ENCODE assay signal across 1 cellular context in the genomic region with DNA sequence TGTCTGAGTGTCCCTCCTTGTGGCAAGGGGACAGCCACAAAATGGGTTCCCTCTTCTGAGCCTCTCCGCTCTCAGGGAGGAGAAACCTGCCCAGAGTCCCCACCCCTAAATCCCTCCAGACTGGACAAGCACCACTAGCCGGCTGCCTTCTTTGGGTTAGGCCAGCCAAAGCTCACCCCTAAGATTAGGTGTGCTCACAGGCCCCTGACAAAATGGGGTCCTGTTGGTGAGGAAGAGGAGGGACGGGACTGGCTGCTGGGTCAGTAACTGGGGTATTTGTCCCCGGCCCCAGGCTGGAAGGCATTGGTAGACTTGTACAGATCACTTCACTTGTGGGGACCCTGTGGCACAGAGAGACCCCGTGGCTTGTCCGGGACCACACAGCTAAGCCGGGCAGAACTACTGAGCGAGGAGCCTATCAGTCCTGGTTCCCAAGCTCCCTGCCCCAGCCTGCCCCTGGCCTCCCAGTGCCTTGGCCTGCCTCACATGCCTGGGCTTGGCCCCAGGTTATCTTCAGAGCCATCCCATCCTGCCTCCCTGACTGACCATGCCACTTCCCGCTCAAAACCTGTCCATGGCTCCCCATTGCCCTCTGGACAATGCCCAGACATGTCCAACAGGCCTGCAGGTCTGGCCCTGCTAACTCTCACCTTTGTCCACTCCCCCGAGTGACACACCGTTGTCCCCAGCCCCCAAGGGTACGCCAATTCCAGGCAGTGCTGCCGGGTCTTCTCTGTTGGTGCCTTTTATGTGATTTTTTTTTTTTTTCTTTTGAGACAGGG.
TF ChIP-seq lines count a peak whose summit lies in the region.

No MANE protein-coding gene starts in this region.

TF ChIP-seq in HEK293, 187 proteins besides CTCF, POLR2A, EP300 and RAD21:
- TF ChIP-seq ZNF23 (tag by site-specific recombination; IDR thresholded peaks at IDR 0.05; ENCODE audit: borderline replicate concordance) (no peak), ZNF843 (tag by site-specific recombination; IDR thresholded peaks at IDR 0.05) (no peak), ZNF311 (tag by site-specific recombination; IDR thresholded peaks at IDR 0.05; ENCODE audit: borderline replicate concordance) (no peak), GLI2 (tag by site-specific recombination; IDR thresholded peaks at IDR 0.05; ENCODE audit: borderline replicate concordance, low read depth) (no peak), ZNF16 (tag by site-specific recombination; IDR thresholded peaks at IDR 0.05; ENCODE audit: low read depth) (0 out of 2 replicates have a peak, but pooled peaks have one; percentile 18)
